Comparison of ENCODE assay signal across 1 cellular context in the genomic region with DNA sequence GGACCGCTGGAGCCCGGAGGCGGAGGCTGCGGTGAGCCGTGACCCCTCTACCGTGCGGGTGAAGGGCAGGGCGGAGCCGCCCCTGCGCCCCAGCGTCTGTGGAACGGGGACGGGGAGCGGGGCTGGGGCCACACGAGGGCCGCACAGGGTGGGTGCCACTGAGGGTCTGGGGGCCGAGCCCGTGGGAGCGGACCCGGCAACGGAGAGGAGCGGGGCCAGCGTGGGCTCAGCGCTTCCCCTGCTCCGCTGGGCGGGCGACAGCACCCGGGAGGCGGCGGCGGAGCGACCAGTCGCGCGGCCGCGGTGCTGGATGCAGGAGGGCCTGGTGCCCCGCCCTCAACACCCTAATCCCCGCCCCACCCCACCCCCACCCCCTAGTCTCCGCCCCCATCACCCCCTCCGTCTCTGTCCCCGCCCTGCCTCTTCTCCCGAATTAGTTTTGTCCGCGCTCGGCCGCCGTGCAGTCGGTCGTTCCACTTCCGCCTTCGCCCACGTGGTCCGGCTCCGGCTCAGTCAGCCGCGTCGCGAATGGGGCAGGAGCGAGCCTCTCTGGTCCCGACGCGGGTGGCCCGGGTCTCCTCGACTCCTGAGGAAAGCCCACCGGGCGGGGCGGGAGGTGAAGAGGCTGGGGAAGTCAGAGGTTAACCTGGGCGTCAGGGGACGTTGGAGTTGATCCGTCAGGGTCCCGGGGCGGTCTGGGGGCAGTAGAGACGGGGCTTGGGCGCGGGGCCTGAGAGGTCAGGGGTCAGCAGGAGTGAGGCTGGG.
A peak's percentile ranks its signal among the peaks of the same experiment; 100 is the strongest.
TF ChIP-seq lines count a peak whose summit lies in the region.

TSS of gene PUS1 (plus strand) at position 512 of the 765 bp plus-strand sequence. CDS start 447 bp downstream, outside the sequence.

TF ChIP-seq in HEK293, 187 proteins besides CTCF, POLR2A, EP300 and RAD21 (continued from another document and continues in another):
- TF ChIP-seq, protein P1, sequence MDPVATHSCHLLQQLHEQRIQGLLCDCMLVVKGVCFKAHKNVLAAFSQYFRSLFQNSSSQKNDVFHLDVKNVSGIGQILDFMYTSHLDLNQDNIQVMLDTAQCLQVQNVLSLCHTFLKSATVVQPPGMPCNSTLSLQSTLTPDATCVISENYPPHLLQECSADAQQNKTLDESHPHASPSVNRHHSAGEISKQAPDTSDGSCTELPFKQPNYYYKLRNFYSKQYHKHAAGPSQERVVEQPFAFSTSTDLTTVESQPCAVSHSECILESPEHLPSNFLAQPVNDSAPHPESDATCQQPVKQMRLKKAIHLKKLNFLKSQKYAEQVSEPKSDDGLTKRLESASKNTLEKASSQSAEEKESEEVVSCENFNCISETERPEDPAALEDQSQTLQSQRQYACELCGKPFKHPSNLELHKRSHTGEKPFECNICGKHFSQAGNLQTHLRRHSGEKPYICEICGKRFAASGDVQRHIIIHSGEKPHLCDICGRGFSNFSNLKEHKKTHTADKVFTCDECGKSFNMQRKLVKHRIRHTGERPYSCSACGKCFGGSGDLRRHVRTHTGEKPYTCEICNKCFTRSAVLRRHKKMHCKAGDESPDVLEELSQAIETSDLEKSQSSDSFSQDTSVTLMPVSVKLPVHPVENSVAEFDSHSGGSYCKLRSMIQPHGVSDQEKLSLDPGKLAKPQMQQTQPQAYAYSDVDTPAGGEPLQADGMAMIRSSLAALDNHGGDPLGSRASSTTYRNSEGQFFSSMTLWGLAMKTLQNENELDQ (tag by site-specific recombination; IDR thresholded peaks at IDR 0.05; ENCODE audit: low read depth): no peak
- TF ChIP-seq HOXD13 (CRISPR knock-in tag; IDR thresholded peaks at IDR 0.05; ENCODE audit: borderline replicate concordance) (no peak), ZNF791 (tag by site-specific recombination; IDR thresholded peaks at IDR 0.05) (no peak), SP2 (tag by site-specific recombination; IDR thresholded peaks at IDR 0.05) (peak; percentile 70), ZNF138 (tag by site-specific recombination; IDR thresholded peaks at IDR 0.05; ENCODE audit: borderline replicate concordance) (no peak), KLF1 (tag by site-specific recombination; IDR thresholded peaks at IDR 0.05) (peak; percentile 83), ZNF335 (tag by site-specific recombination; conservative IDR thresholded peaks at IDR 0.05) (peak; percentile 17), ZNF610 (tag by site-specific recombination; IDR thresholded peaks at IDR 0.05; ENCODE audit: borderline replicate concordance) (0 out of 2 replicates have a peak, but pooled peaks have one; percentile 17), GLIS1 (tag by site-specific recombination; IDR thresholded peaks at IDR 0.05) (peak; percentile 16), ZBTB26 (tag by site-specific recombination; optimal IDR thresholded peaks at IDR 0.05) (peak; percentile 76), ZNF266 (tag by site-specific recombination; IDR thresholded peaks at IDR 0.05; ENCODE audit: low read depth) (no peak), ZNF785 (tag by site-specific recombination; IDR thresholded peaks at IDR 0.05) (no peak), ZNF692 (tag by site-specific recombination; IDR thresholded peaks at IDR 0.05) (peak; percentile 12; the same call in 1 of the 2 replicates), KLF16 (tag by site-specific recombination; IDR thresholded peaks at IDR 0.05) (peak; percentile 62; the same call in 1 of the 2 replicates), ZNF777 (tag by site-specific recombination; IDR thresholded peaks at IDR 0.05; ENCODE audit: borderline replicate concordance) (peak; percentile 40; the same call in 1 of the 2 replicates), ZBTB21 (tag by site-specific recombination; IDR thresholded peaks at IDR 0.05) (no peak), ZFP69B (tag by site-specific recombination; IDR thresholded peaks at IDR 0.05) (no peak; the same call in 1 of the 2 replicates), ZNF404 (tag by site-specific recombination; IDR thresholded peaks at IDR 0.05) (no peak), ZSCAN16 (tag by site-specific recombination; IDR thresholded peaks at IDR 0.05) (0 out of 2 replicates have a peak, but pooled peaks have one; percentile 27), KLF10 (tag by site-specific recombination; IDR thresholded peaks at IDR 0.05) (peak; percentile 51; the same call in 1 of the 2 replicates), ZNF391 (tag by site-specific recombination; IDR thresholded peaks at IDR 0.05; ENCODE audit: borderline replicate concordance, low read depth) (peak; percentile 33; the same call in 1 of the 2 replicates), PATZ1 (tag by site-specific recombination; IDR thresholded peaks at IDR 0.05) (peak; percentile 35), ZNF26 (tag by site-specific recombination; IDR thresholded peaks at IDR 0.05) (no peak), ZNF571 (tag by site-specific recombination; IDR thresholded peaks at IDR 0.05) (no peak), ZNF501 (tag by site-specific recombination; IDR thresholded peaks at IDR 0.05) (peak; percentile 68; the same call in 1 of the 2 replicates), ZFP37 (tag by site-specific recombination; IDR thresholded peaks at IDR 0.05) (no peak), SP7 (tag by site-specific recombination; IDR thresholded peaks at IDR 0.05) (0 out of 2 replicates have a peak, but pooled peaks have one; percentile 19)
- TF ChIP-seq, protein P2, sequence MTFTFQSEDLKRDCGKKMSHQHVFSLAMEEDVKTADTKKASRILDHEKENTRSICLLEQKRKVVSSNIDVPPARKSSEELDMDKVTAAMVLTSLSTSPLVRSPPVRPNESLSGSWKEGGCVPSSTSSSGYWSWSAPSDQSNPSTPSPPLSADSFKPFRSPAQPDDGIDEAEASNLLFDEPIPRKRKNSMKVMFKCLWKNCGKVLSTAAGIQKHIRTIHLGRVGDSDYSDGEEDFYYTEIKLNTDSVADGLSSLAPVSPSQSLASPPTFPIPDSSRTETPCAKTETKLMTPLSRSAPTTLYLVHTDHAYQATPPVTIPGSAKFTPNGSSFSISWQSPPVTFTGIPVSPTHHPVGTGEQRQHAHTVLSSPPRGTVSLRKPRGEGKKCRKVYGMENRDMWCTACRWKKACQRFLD (tag by site-specific recombination; IDR thresholded peaks at IDR 0.05): peak; percentile 28; the same call in 1 of the 2 replicates
- TF ChIP-seq, protein P3, sequence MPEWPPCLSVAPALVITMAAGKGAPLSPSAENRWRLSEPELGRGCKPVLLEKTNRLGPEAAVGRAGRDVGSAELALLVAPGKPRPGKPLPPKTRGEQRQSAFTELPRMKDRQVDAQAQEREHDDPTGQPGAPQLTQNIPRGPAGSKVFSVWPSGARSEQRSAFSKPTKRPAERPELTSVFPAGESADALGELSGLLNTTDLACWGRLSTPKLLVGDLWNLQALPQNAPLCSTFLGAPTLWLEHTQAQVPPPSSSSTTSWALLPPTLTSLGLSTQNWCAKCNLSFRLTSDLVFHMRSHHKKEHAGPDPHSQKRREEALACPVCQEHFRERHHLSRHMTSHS (tag by site-specific recombination; IDR thresholded peaks at IDR 0.05): no peak
- TF ChIP-seq, protein P4, sequence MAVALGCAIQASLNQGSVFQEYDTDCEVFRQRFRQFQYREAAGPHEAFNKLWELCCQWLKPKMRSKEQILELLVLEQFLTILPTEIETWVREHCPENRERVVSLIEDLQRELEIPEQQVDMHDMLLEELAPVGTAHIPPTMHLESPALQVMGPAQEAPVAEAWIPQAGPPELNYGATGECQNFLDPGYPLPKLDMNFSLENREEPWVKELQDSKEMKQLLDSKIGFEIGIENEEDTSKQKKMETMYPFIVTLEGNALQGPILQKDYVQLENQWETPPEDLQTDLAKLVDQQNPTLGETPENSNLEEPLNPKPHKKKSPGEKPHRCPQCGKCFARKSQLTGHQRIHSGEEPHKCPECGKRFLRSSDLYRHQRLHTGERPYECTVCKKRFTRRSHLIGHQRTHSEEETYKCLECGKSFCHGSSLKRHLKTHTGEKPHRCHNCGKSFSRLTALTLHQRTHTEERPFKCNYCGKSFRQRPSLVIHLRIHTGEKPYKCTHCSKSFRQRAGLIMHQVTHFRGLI (tag by site-specific recombination; IDR thresholded peaks at IDR 0.05): peak; percentile 60
- TF ChIP-seq, protein P5, sequence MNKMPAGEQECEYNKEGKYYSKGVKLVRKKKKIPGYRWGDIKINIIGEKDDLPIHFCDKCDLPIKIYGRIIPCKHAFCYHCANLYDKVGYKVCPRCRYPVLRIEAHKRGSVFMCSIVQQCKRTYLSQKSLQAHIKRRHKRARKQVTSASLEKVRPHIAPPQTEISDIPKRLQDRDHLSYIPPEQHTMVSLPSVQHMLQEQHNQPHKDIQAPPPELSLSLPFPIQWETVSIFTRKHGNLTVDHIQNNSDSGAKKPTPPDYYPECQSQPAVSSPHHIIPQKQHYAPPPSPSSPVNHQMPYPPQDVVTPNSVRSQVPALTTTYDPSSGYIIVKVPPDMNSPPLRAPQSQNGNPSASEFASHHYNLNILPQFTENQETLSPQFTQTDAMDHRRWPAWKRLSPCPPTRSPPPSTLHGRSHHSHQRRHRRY (tag by site-specific recombination; IDR thresholded peaks at IDR 0.05): no peak
- TF ChIP-seq, protein P6, sequence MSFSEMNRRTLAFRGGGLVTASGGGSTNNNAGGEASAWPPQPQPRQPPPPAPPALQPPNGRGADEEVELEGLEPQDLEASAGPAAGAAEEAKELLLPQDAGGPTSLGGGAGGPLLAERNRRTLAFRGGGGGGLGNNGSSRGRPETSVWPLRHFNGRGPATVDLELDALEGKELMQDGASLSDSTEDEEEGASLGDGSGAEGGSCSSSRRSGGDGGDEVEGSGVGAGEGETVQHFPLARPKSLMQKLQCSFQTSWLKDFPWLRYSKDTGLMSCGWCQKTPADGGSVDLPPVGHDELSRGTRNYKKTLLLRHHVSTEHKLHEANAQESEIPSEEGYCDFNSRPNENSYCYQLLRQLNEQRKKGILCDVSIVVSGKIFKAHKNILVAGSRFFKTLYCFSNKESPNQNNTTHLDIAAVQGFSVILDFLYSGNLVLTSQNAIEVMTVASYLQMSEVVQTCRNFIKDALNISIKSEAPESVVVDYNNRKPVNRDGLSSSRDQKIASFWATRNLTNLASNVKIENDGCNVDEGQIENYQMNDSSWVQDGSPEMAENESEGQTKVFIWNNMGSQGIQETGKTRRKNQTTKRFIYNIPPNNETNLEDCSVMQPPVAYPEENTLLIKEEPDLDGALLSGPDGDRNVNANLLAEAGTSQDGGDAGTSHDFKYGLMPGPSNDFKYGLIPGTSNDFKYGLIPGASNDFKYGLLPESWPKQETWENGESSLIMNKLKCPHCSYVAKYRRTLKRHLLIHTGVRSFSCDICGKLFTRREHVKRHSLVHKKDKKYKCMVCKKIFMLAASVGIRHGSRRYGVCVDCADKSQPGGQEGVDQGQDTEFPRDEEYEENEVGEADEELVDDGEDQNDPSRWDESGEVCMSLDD (tag by site-specific recombination; IDR thresholded peaks at IDR 0.05): peak; percentile 44; the same call in 1 of the 2 replicates
